ENCODE assay signal across 9 cellular contexts in the genomic region with DNA sequence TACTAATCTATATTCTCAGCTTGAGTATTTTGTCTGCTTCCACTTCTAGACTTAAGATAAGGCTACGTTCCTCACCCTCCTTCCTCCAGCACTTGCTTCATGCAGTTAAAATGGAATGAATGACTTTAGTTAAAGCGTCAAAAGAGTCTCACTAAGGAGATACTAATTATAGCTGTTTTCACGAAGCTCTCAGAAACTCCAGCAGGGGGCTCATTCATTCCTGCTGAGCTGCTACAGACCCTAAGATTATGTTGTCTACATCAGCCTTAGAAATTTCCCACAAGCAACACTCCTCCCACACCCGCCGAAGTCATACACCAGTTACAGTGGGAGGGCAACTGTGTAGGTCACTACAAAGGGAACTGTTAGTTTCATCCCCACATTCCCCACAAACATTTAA. TPM values are rescaled to one million over a fixed set of nuclear protein-coding genes. Genes with fewer than 3 reads are reported as not detected.
DNase-seq lines count a peak whose midpoint lies in the region; ATAC-seq and TF ChIP-seq lines count a peak whose summit lies in the region.
"Had no signal": no experiment of that assay in that cellular context is flagged by ENCODE, and none has a peak within 500 bp of the region (broad histone marks: within the 10 kb centered on the region; RNA-seq: fewer than 3 reads in every experiment).

No MANE protein-coding gene starts in this region.

- no peaks in the 10 kb centered on the region for H3K79me2 ChIP-seq in OCI-LY3 (ENCODE audit: low read length)

- no peak for TF ChIP-seq POLR2A in transverse colon (IDR thresholded peaks at IDR 0.05)

- intact Hi-C loops in Right ventricle myocardium superior (cut with DNase I) (no loop called here), upper lobe of right lung (cut with DNase I) (no loop called here), transverse colon (cut with DNase I; ENCODE audit: low total_unique reads) (no loop called here)

- WGBS in transverse colon (ENCODE audit: low coverage in 1 of 2), 2 donors, result 52 to 73% methylated on average over 2 to 5 of the region's 5 CpGs

- no peak overlapping the region for H3K27ac ChIP-seq in right atrium auricular region
- no peak overlapping the region for H3K27ac ChIP-seq in OCI-LY3 (ENCODE audit: low read length)
- no peak overlapping the region for H3K27ac ChIP-seq in upper lobe of right lung
- no peak overlapping the region for H3K27ac ChIP-seq in transverse colon

- no peak for TF ChIP-seq EP300 in transverse colon (IDR thresholded peaks at IDR 0.05; ENCODE audit: low read depth)

- no peak overlapping the region for H3K4me2 ChIP-seq in OCI-LY3 (ENCODE audit: low read length)

- no peak overlapping the region for H2AFZ ChIP-seq in OCI-LY3 (ENCODE audit: low read depth, low read length)

- H3K4me1 ChIP-seq in right atrium auricular region (peaks cover 0 to 20% of the 10 kb centered on the region in 2 donors), OCI-LY3 (ENCODE audit: low read length) (no peaks in the 10 kb centered on the region), upper lobe of right lung (no peaks in the 10 kb centered on the region), transverse colon (peaks cover 0 to 7% (median 2%) of the 10 kb centered on the region in 4 donors)

- H3K36me3 ChIP-seq in right atrium auricular region, result no peaks in the 10 kb centered on the region
- H3K36me3 ChIP-seq in OCI-LY3 (replicated peaks; ENCODE audit: low read depth, low read length), result no peaks in the 10 kb centered on the region
- no peaks in the 10 kb centered on the region for H3K36me3 ChIP-seq in upper lobe of right lung
- H3K36me3 ChIP-seq in transverse colon, result no peaks in the 10 kb centered on the region

- in situ Hi-C loops in transverse colon (cut with MboI; ENCODE audit: low pct_ligation_motif_present in 1 of 4, low pct_unique_long_range_greater_than_20kb in 1 of 4, low sequenced_read_pairs in 3 of 4), result no loop called here

- no peak for DNase-seq in Right ventricle myocardium superior
- DNase-seq in right atrium auricular region (ENCODE audit: low spot score), result no peak
- no peak for DNase-seq in epithelial cell of proximal tubule (ENCODE audit: low read depth)
- no peak for DNase-seq in upper lobe of right lung
- no peak for DNase-seq in stimulated activated CD4-positive, alpha-beta T cell treated with anti-CD3 and anti-CD28 coated beads, Interleukin-4, amount 100 ng/mL, for 1 hour
- DNase-seq in transverse colon, result no peak
- no peak for DNase-seq in SHP77 treated with DMSO at 0.1 percent for 48 hours (lab: John Stamatoyannopoulos, UW)
- DNase-seq: GF-D8 had no signal

- H4K20me1 ChIP-seq in OCI-LY3 (ENCODE audit: insufficient read depth, low read length), result no peaks in the 10 kb centered on the region

- H3K27me3 ChIP-seq in right atrium auricular region (no peaks in the 10 kb centered on the region), OCI-LY3 (ENCODE audit: low read depth, low read length) (peaks cover 33% of the 10 kb centered on the region), upper lobe of right lung (no peaks in the 10 kb centered on the region), transverse colon (peaks cover 17% of the 10 kb centered on the region)

- H3K4me3 ChIP-seq in right atrium auricular region (no peak overlapping the region), OCI-LY3 (ENCODE audit: low read length) (no peak overlapping the region), epithelial cell of proximal tubule (ENCODE audit: low read depth, low read length) (no peak overlapping the region), upper lobe of right lung (no peak overlapping the region), transverse colon (no peak overlapping the region)

- TF ChIP-seq CTCF in right atrium auricular region (IDR thresholded peaks at IDR 0.05) (peak in 1 of 2 donors; percentile 47), OCI-LY3 (IDR thresholded peaks at IDR 0.05; ENCODE audit: low read depth, low read length) (peak; percentile 40), epithelial cell of proximal tubule (conservative IDR thresholded peaks at IDR 0.05; ENCODE audit: low read depth, low read length) (peak; percentile 55), upper lobe of right lung (IDR thresholded peaks at IDR 0.05) (peak; percentile 17), transverse colon (IDR thresholded peaks at IDR 0.05) (no peak)

- H3K9ac ChIP-seq in OCI-LY3 (ENCODE audit: low read length), result no peak overlapping the region

- peak; percentile 7 for ATAC-seq in Right ventricle myocardium superior (ENCODE audit: poor library complexity)
- peak; percentile 57 for ATAC-seq in upper lobe of right lung

- peaks cover 0 to 12% of the 10 kb centered on the region in 2 donors for H3K9me3 ChIP-seq in right atrium auricular region
- no peaks in the 10 kb centered on the region for H3K9me3 ChIP-seq in OCI-LY3 (ENCODE audit: insufficient read depth, low read length)
- H3K9me3 ChIP-seq in upper lobe of right lung, result no peaks in the 10 kb centered on the region
- H3K9me3 ChIP-seq in transverse colon, result no peaks in the 10 kb centered on the region

RNA-seq across cellular contexts. Expression of gene KIFC3, which starts 57.0 kb away (rescaled TPM):
- total RNA-seq in Right ventricle myocardium superior (61.6 TPM), right atrium auricular region (10 to 100 TPM; 40.6 to 59.5 TPM), epithelial cell of proximal tubule (79.1 and 86.0 TPM in 2 replicates), upper lobe of right lung (99.1 TPM), transverse colon (10 to 100 TPM in 2 of 4 donors, 1 to 10 TPM in 2; 5.2 to 46.8 (median 13.5) TPM)

Comparison
In these comparisons a context has a peak if more than half of its experiments do, and no peak if none do; other contexts are left out.
1. CTCF ChIP-seq: peak in OCI-LY3 (single experiment), epithelial cell of proximal tubule (single experiment) and upper lobe of right lung (single experiment); none in transverse colon (0 of 5).